ENCODE assay signal across 27 cellular contexts in the genomic region with DNA sequence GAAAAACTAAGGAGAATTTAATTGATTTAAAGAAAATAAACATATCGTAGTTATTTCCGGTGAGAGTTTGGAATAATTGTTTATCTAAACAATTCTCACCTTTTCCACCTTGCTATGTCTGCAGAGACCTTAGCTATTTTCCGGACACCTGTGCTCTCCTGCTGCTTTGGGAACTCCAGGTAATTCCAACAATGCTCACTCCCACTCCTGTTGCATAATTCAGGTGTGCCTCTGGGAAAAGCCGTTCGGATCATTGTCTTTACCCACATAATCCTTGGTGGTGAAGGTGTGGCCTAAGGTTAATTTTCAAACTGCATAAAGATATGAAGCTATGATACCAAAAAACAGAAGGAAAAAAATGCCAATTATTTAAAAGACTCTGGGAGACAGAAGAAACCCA. TPM values are rescaled to one million over a fixed set of nuclear protein-coding genes. Genes with fewer than 3 reads are reported as not detected.
"Had no signal": no experiment of that assay in that cellular context is flagged by ENCODE, and none has a peak within 500 bp of the region (broad histone marks: within the 10 kb centered on the region; RNA-seq: fewer than 3 reads in every experiment).

No MANE protein-coding gene starts in this region.

- H3K27me3 ChIP-seq: body of pancreas, foreskin keratinocyte, suprapubic skin had no signal

- H3K9me3 Mint-ChIP-seq: activated T-cell treated with anti-CD3 and anti-CD28 coated beads, Interleukin-2, amount 50 U/mL, for 24 hours; activated T-helper 2 cell treated with anti-CD3 and anti-CD28 coated beads, Interferon-gamma antibody, Interleukin-2, Interleukin-4, amounts not matched to agents 10 μg/mL and 5 μg/mL and 100 μg/mL, durations not matched to agents 14 hours and 24 hours and 36 hours; memory B cell; naive thymus-derived CD8-positive, alpha-beta T cell; stimulated activated naive CD8-positive, alpha-beta T cell treated with anti-CD3 and anti-CD28 coated beads, Interleukin-15, amount 100 ng/mL, for 72 hours; type B pancreatic cell had no signal

- H3K27ac Mint-ChIP-seq: activated CD8-positive, alpha-beta T cell treated with anti-CD3 and anti-CD28 coated beads, Interleukin-2, amount 10 ng/mL, durations not matched to agents 7 days and 5 days; activated T-cell treated with anti-CD3 and anti-CD28 coated beads, Interleukin-2, amount 50 U/mL, for 24 hours; activated T-helper 2 cell treated with anti-CD3 and anti-CD28 coated beads, Interferon-gamma antibody, Interleukin-2, Interleukin-4, amounts not matched to agents 10 μg/mL and 5 μg/mL and 100 μg/mL, durations not matched to agents 14 hours and 24 hours and 36 hours; memory B cell; naive thymus-derived CD8-positive, alpha-beta T cell; stimulated activated naive CD8-positive, alpha-beta T cell treated with anti-CD3 and anti-CD28 coated beads, Interleukin-15, amount 100 ng/mL, for 72 hours; type B pancreatic cell had no signal

- H3K36me3 Mint-ChIP-seq: memory B cell; naive thymus-derived CD8-positive, alpha-beta T cell; type B pancreatic cell had no signal

- H3K4me3 Mint-ChIP-seq: activated CD8-positive, alpha-beta T cell treated with anti-CD3 and anti-CD28 coated beads, Interleukin-2, amount 10 ng/mL, durations not matched to agents 7 days and 5 days; activated T-cell treated with anti-CD3 and anti-CD28 coated beads, Interleukin-2, amount 50 U/mL, for 24 hours; memory B cell; naive thymus-derived CD8-positive, alpha-beta T cell; stimulated activated naive CD8-positive, alpha-beta T cell treated with anti-CD3 and anti-CD28 coated beads, Interleukin-15, amount 100 ng/mL, for 72 hours; type B pancreatic cell had no signal

- H3K4me1 Mint-ChIP-seq: stimulated activated naive CD8-positive, alpha-beta T cell treated with anti-CD3 and anti-CD28 coated beads, Interleukin-15, amount 100 ng/mL, for 72 hours had no signal

- H3K27me3 Mint-ChIP-seq: memory B cell; stimulated activated naive CD8-positive, alpha-beta T cell treated with anti-CD3 and anti-CD28 coated beads, Interleukin-15, amount 100 ng/mL, for 72 hours; type B pancreatic cell had no signal

- H3K9me3 ChIP-seq: body of pancreas, psoas muscle, suprapubic skin had no signal

- H3K4me1 ChIP-seq: psoas muscle, suprapubic skin had no signal

- H3K4me3 ChIP-seq: body of pancreas, coronary artery, psoas muscle, skin epidermis, suprapubic skin had no signal

- ATAC-seq: activated CD8-positive, alpha-beta T cell treated with anti-CD3 and anti-CD28 coated beads, Interleukin-2, amount 10 ng/mL, durations not matched to agents 7 days and 5 days; body of pancreas; foreskin keratinocyte; left ventricle myocardium superior; naive thymus-derived CD8-positive, alpha-beta T cell; psoas muscle; right cardiac atrium; stimulated activated naive CD8-positive, alpha-beta T cell treated with anti-CD3 and anti-CD28 coated beads, Interleukin-15, amount 100 ng/mL, for 72 hours had no signal

- DNase-seq: activated CD4-positive, alpha-beta T cell treated with anti-CD3 and anti-CD28 coated beads for 48 hours; activated CD4-positive, CD25-positive, alpha-beta regulatory T cell; activated CD8-positive, alpha-beta T cell treated with anti-CD3 and anti-CD28 coated beads, Interleukin-2, amount 10 ng/mL, durations not matched to agents 7 days and 5 days; activated naive CD4-positive, alpha-beta T cell treated with Interleukin-2 at 50 U/mL for 16 hours; activated T-cell treated with anti-CD3 and anti-CD28 coated beads, Interleukin-2, amount 50 U/mL, for 24 hours; central memory CD4-positive, alpha-beta T cell; foreskin keratinocyte; left ventricle myocardium superior; naive thymus-derived CD8-positive, alpha-beta T cell; psoas muscle; right cardiac atrium; stimulated activated CD4-positive, alpha-beta T cell treated with anti-CD3 and anti-CD28 coated beads, Interleukin-15, amount 100 ng/mL, for 24 hours; stimulated activated CD4-positive, alpha-beta T cell treated with anti-CD3 and anti-CD28 coated beads, Interleukin-2, amount 100 ng/mL, for 48 hours; stimulated activated naive CD8-positive, alpha-beta T cell treated with anti-CD3 and anti-CD28 coated beads, Interleukin-15, amount 100 ng/mL, for 72 hours; T-helper 9 cell had no signal

- H3K27ac ChIP-seq: coronary artery, foreskin keratinocyte, psoas muscle, skin epidermis, suprapubic skin had no signal

RNA-seq across cellular contexts. Expression of a gene that starts 59.4 kb away (rescaled TPM):
- total RNA-seq: activated CD8-positive, alpha-beta T cell treated with anti-CD3 and anti-CD28 coated beads, Interleukin-2, amount 10 ng/mL, durations not matched to agents 7 days and 5 days; activated T-helper 2 cell treated with anti-CD3 and anti-CD28 coated beads, Interferon-gamma antibody, Interleukin-2, Interleukin-4, amounts not matched to agents 10 μg/mL and 5 μg/mL and 100 μg/mL, durations not matched to agents 14 hours and 24 hours and 36 hours; body of pancreas; epithelial cell of proximal tubule; fibroblast of lung; foreskin keratinocyte; kidney epithelial cell; left ventricle myocardium superior; mononuclear cell; naive thymus-derived CD8-positive, alpha-beta T cell; osteocyte; psoas muscle; right cardiac atrium; suprapubic skin had no signal
- polyA plus RNA-seq: fibroblast of lung; foreskin keratinocyte; naive thymus-derived CD8-positive, alpha-beta T cell; right cardiac atrium had no signal
